Comparison of ENCODE assay signal across 1 cellular context in genomic region chr18:74146756-74147155, GRCh38.
TF ChIP-seq lines count a peak whose summit lies in the region.

No MANE protein-coding gene starts in this region.

TF ChIP-seq in GM12878, 131 proteins besides CTCF, POLR2A, EP300 and RAD21 (continued from another document):
- no peak for TF ChIP-seq ZBTB40 (IDR thresholded peaks at IDR 0.05; ENCODE audit: borderline replicate concordance)
- TF ChIP-seq IRF5 (IDR thresholded peaks at IDR 0.05; ENCODE audit: borderline replicate concordance): no peak
- TF ChIP-seq NR2C1 (IDR thresholded peaks at IDR 0.05): no peak
- TF ChIP-seq MXI1 (IDR thresholded peaks at IDR 0.05; ENCODE audit: low read depth, low read length): no peak
- no peak for TF ChIP-seq NFIC (IDR thresholded peaks at IDR 0.05; ENCODE audit: low read depth, low read length)
- TF ChIP-seq KAT2A (conservative IDR thresholded peaks at IDR 0.05; ENCODE audit: control insufficient read depth, low read depth, low read length): no peak
- TF ChIP-seq KLF5 (IDR thresholded peaks at IDR 0.05; ENCODE audit: partially characterized antibody): no peak
- TF ChIP-seq JUNB (IDR thresholded peaks at IDR 0.05): no peak
- no peak for TF ChIP-seq TCF3 (IDR thresholded peaks at IDR 0.05; ENCODE audit: borderline replicate concordance, insufficient read depth, low read depth, low read length)
